ENCODE assay signal across 8 cellular contexts in the genomic region with DNA sequence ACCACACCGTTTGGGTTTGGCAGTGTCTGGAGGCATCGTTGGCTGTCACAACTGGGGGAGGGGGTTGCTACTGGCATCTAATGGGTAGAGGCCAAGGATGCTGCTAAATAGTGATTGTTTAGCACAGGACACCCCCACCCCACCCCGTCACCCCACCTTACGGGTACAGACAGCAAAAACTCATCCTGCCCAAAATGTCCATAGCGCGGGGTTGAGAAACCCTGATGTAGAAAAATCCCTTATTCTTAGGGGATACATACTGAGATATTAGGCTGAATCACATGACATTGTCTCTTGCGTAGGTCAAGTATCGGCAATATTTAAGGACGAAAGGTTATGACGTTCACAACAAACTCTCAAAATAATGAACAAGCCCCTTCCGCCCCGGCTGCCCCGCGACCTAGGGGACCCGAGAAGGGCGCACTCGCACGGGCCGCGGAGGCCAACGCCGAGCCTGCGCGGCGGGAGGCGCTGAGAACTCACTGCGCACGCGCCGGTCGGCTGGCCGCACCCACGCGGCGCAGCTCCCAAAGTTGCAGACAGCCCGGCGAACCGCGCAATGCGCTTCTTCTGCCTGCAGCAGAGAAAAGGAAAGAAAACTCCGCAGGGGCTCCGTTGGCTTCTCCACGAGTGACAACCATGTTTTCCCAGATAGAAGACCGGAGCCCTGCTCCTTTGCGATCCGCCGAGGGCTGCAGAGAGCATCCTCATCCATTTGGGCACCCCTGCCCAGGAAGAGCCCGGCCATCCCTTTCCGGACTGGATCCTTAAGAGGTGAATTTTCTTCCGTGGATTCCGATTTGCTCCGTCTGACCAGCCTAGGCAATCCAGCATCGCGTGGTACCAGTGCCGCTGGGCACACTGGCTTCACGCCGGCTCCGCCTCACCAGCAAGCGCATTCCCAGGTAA.
DNase-seq lines count a peak whose midpoint lies in the region; ATAC-seq and TF ChIP-seq lines count a peak whose summit lies in the region.

No MANE protein-coding gene starts in this region.

- TF ChIP-seq CTCF in SK-N-SH (IDR thresholded peaks at IDR 0.05): no peak
- TF ChIP-seq CTCF in ovary (IDR thresholded peaks at IDR 0.05): no peak

- H3K27ac ChIP-seq in SK-N-SH (ENCODE audit: low read depth in 2 of 2, low read length in 1 of 2) (peak overlapping the region; percentile 60 to 75; a peak in 3 of 4 replicates), ovary (peak overlapping the region; percentile 46 to 65), thymus (ENCODE audit: low read depth) (no peak overlapping the region)

- H3K79me2 ChIP-seq in SK-N-SH (ENCODE audit: insufficient read depth): peaks cover 47% of the 10 kb centered on the region

- peak overlapping the region; percentile 90 for H3K4me2 ChIP-seq in SK-N-SH

- peaks cover 9% of the 10 kb centered on the region for H3F3A ChIP-seq in SK-N-SH (replicated peaks; ENCODE audit: insufficient read depth)

- POLR2A ChIA-PET in SK-N-SH (lab: Yijun Ruan, JAX): interaction anchor here (0.6 kb wide), 1 partner anchor 271 kb away, joined by 3 read pairs; no protein-coding TSS in a partner anchor

- H3K4me1 ChIP-seq in SK-N-SH (ENCODE audit: control insufficient read depth in 1 of 2, insufficient read depth in 2 of 2, low read depth in 1 of 2, low read length in 1 of 2): peaks cover 0 to 7% of the 10 kb centered on the region in 2 experiments; a peak in 2 of 4 replicates
- H3K4me1 ChIP-seq in ovary (ENCODE audit: insufficient read depth): peaks cover 4% of the 10 kb centered on the region
- no peaks in the 10 kb centered on the region for H3K4me1 ChIP-seq in thymus (ENCODE audit: control insufficient read depth, insufficient read depth, low read length)

- DNase-seq in EL: peak; percentile 84
- DNase-seq in SK-N-SH: peak; percentile 89
- DNase-seq in Right ventricle myocardium inferior (ENCODE audit: missing footprints): peak; percentile 88
- DNase-seq in ovary: peak; percentile 79 to 90 (median 86)

- CTCF ChIA-PET in SK-N-SH (lab: Yijun Ruan, JAX): interaction anchor here (0.7 to 2.6 kb wide), 4 partner anchors 31 to 803 kb away, joined by 3 to 14 read pairs (median 3); no protein-coding TSS in a partner anchor

- H3K9ac ChIP-seq in SK-N-SH: peak overlapping the region; percentile 79

- peak overlapping the region; percentile 93 for H2AFZ ChIP-seq in SK-N-SH (ENCODE audit: low read depth)

- ATAC-seq in GM21723 (IDR thresholded peaks at IDR 0.05; ENCODE audit: unreplicated experiment) (peak; percentile 89), Right ventricle myocardium inferior (peak; percentile 96)

- H3K36me3 ChIP-seq in SK-N-SH (replicated peaks in 1 of 2; ENCODE audit: control insufficient read depth in 1 of 2, insufficient read depth in 2 of 2, low read length in 1 of 2) (peaks cover 0 to 6% of the 10 kb centered on the region in 2 experiments), ovary (no peaks in the 10 kb centered on the region), thymus (ENCODE audit: control insufficient read depth, insufficient read depth) (no peaks in the 10 kb centered on the region)

- no peaks in the 10 kb centered on the region for H4K20me1 ChIP-seq in SK-N-SH (ENCODE audit: insufficient read depth)

- intact Hi-C loops in Right ventricle myocardium inferior (cut with DNase I): loop anchor here (5.0 kb wide), 1 partner anchor 282 kb away; a partner anchor contains a TSS
- intact Hi-C loops in ovary (cut with DNase I): loop anchor here in 1 of 4 donors (10.0 kb wide), 1 partner anchor 284 kb away; a partner anchor contains a TSS

- TF ChIP-seq EP300 in Ishikawa (IDR thresholded peaks at IDR 0.05; ENCODE audit: borderline replicate concordance): no peak
- TF ChIP-seq EP300 in SK-N-SH (IDR thresholded peaks at IDR 0.05; ENCODE audit: borderline replicate concordance in 1 of 2, low read depth in 1 of 2, low read length in 1 of 2): no peak
- TF ChIP-seq EP300 in ovary (IDR thresholded peaks at IDR 0.05): no peak

- peak overlapping the region; percentile 92 for H3K4me3 Mint-ChIP-seq in activated naive CD4-positive, alpha-beta T cell treated with anti-CD3 and anti-CD28 coated beads, Interleukin-2, amount 50 U/mL, for 24 hours

- H3K27me3 ChIP-seq in SK-N-SH (ENCODE audit: insufficient read depth) (no peaks in the 10 kb centered on the region), ovary (no peaks in the 10 kb centered on the region), thymus (ENCODE audit: control insufficient read depth, insufficient read depth) (no peaks in the 10 kb centered on the region)

- no peaks in the 10 kb centered on the region for H3K36me3 Mint-ChIP-seq in activated naive CD4-positive, alpha-beta T cell treated with anti-CD3 and anti-CD28 coated beads, Interleukin-2, amount 50 U/mL, for 24 hours

- H3K27me3 Mint-ChIP-seq in activated naive CD4-positive, alpha-beta T cell treated with anti-CD3 and anti-CD28 coated beads, Interleukin-2, amount 50 U/mL, for 24 hours: peaks cover 8% of the 10 kb centered on the region

- H3K9me2 ChIP-seq in SK-N-SH: no peaks in the 10 kb centered on the region

- H3K4me3 ChIP-seq in SK-N-SH (ENCODE audit: low read depth in 2 of 2, low read length in 1 of 2): peak overlapping the region; percentile 94 to 99
- H3K4me3 ChIP-seq in ovary: peak overlapping the region; percentile 87
- H3K4me3 ChIP-seq in thymus (ENCODE audit: low read length): peak overlapping the region; percentile 81

- no peaks in the 10 kb centered on the region for H3K9me3 Mint-ChIP-seq in activated naive CD4-positive, alpha-beta T cell treated with anti-CD3 and anti-CD28 coated beads, Interleukin-2, amount 50 U/mL, for 24 hours

- H3K9me3 ChIP-seq in SK-N-SH (no peaks in the 10 kb centered on the region), ovary (no peaks in the 10 kb centered on the region), thymus (ENCODE audit: control insufficient read depth) (no peaks in the 10 kb centered on the region)

- H3K4me1 Mint-ChIP-seq in activated naive CD4-positive, alpha-beta T cell treated with anti-CD3 and anti-CD28 coated beads, Interleukin-2, amount 50 U/mL, for 24 hours: peaks cover 15% of the 10 kb centered on the region

- TF ChIP-seq RAD21 in Ishikawa (IDR thresholded peaks at IDR 0.05; ENCODE audit: low read depth): no peak
- 0 out of 2 replicates have a peak, but pooled peaks have one; percentile 11 for TF ChIP-seq RAD21 in SK-N-SH (IDR thresholded peaks at IDR 0.05; ENCODE audit: low read length)

- WGBS in SK-N-SH (ENCODE audit: low lambda C conversion rate): under 1% methylated on average over 36 of the region's 59 CpGs
- WGBS in ovary, 3 donors: 0 to 1% (median 0%) methylated on average over 59 of the region's 59 CpGs
- under 1% methylated on average over 59 of the region's 59 CpGs for WGBS in thymus

- peak overlapping the region; percentile 43 for H3K27ac Mint-ChIP-seq in activated naive CD4-positive, alpha-beta T cell treated with anti-CD3 and anti-CD28 coated beads, Interleukin-2, amount 50 U/mL, for 24 hours

- TF ChIP-seq POLR2A in ovary (IDR thresholded peaks at IDR 0.05): peak; percentile 74

TF ChIP-seq in Ishikawa, 13 proteins besides CTCF, POLR2A, EP300 and RAD21:
- TF ChIP-seq EGR1 (IDR thresholded peaks at IDR 0.05) (no peak; the same call in 1 of the 2 replicates), CREB1 (IDR thresholded peaks at IDR 0.05; ENCODE audit: low read depth) (no peak), ZBTB7A (IDR thresholded peaks at IDR 0.05; ENCODE audit: low read depth) (no peak), TEAD4 (IDR thresholded peaks at IDR 0.05) (no peak), TAF1 (IDR thresholded peaks at IDR 0.05; ENCODE audit: low read depth) (peak; percentile 44; the same call in 1 of the 2 replicates), CEBPB (IDR thresholded peaks at IDR 0.05) (no peak), FOXM1 (IDR thresholded peaks at IDR 0.05; ENCODE audit: borderline replicate concordance, low read depth) (no peak)
- TF ChIP-seq, protein P1, sequence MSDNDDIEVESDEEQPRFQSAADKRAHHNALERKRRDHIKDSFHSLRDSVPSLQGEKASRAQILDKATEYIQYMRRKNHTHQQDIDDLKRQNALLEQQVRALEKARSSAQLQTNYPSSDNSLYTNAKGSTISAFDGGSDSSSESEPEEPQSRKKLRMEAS (IDR thresholded peaks at IDR 0.05): peak; percentile 70
- TF ChIP-seq, protein P2, sequence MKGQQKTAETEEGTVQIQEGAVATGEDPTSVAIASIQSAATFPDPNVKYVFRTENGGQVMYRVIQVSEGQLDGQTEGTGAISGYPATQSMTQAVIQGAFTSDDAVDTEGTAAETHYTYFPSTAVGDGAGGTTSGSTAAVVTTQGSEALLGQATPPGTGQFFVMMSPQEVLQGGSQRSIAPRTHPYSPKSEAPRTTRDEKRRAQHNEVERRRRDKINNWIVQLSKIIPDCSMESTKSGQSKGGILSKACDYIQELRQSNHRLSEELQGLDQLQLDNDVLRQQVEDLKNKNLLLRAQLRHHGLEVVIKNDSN (IDR thresholded peaks at IDR 0.05): no peak

TF ChIP-seq in SK-N-SH, 30 proteins besides CTCF, POLR2A, EP300 and RAD21 (continues in another document):
- TF ChIP-seq GABPA (IDR thresholded peaks at IDR 0.05; ENCODE audit: low read depth) (0 out of 2 replicates have a peak, but pooled peaks have one; percentile 27), MXI1 (IDR thresholded peaks at IDR 0.05; ENCODE audit: low read depth, low read length) (peak; percentile 92), GATA2 (CRISPR knock-in tag; IDR thresholded peaks at IDR 0.05) (no peak), NRF1 (IDR thresholded peaks at IDR 0.05; ENCODE audit: low read depth, low read length) (peak; percentile 95), POLR2AphosphoS5 (IDR thresholded peaks at IDR 0.05; ENCODE audit: low read depth, low read length) (peak; percentile 70), CHD2 (IDR thresholded peaks at IDR 0.05; ENCODE audit: low read length, partially characterized antibody) (peak; percentile 5), SIN3A (IDR thresholded peaks at IDR 0.05; ENCODE audit: borderline replicate concordance, low read depth, low read length) (peak; percentile 91; the same call in 1 of the 2 replicates), MEF2A (IDR thresholded peaks at IDR 0.05; ENCODE audit: borderline replicate concordance, low read depth) (no peak), FOXJ3 (CRISPR knock-in tag; IDR thresholded peaks at IDR 0.05) (no peak)
- TF ChIP-seq, protein P1 (IDR thresholded peaks at IDR 0.05; ENCODE audit: low read depth): peak; percentile 72
- TF ChIP-seq, protein P2 (IDR thresholded peaks at IDR 0.05; ENCODE audit: borderline replicate concordance, low read depth): peak; percentile 19; the same call in 1 of the 2 replicates
